ENCODE assay signal across 8 cellular contexts in genomic region chr7:75156913-75157399, GRCh38.
DNase-seq lines count a peak whose midpoint lies in the region; ATAC-seq and TF ChIP-seq lines count a peak whose summit lies in the region.
"Not testable (repeated sequence)": the region's sequence is repeated elsewhere in the genome, so short reads cannot be mapped to it uniquely, and the experiment has no call there.

No MANE protein-coding gene starts in this region.

- TF ChIP-seq EP300 in tibial nerve (IDR thresholded peaks at IDR 0.05) = not testable (repeated sequence)

- not testable (repeated sequence) for H3K18ac ChIP-seq in IMR-90 (ENCODE audit: low read depth, low read length)

- H2AK5ac ChIP-seq in IMR-90 (ENCODE audit: low read depth, low read length) = not testable (repeated sequence)

- H3K4me3 ChIP-seq in IMR-90 (ENCODE audit: insufficient read depth, low read depth, low read length) = peak overlapping the region; percentile 54
- H3K4me3 ChIP-seq in left lung = peak overlapping the region; percentile 17 to 32
- H3K4me3 ChIP-seq in tibial nerve = peak overlapping the region; percentile 29 to 52 (median 38)

- H3K23ac ChIP-seq in IMR-90 (ENCODE audit: low read depth, low read length) = not testable (repeated sequence)

- H3K27ac ChIP-seq in IMR-90 (ENCODE audit: insufficient read depth, low read length) (peak overlapping the region; percentile 47; the same call in 1 of the 2 replicates), left lung (peak overlapping the region; percentile 70 to 89)
- H3K27ac ChIP-seq in tibial nerve = not testable (repeated sequence)

- not testable (repeated sequence) for H4K91ac ChIP-seq in IMR-90 (ENCODE audit: insufficient read depth, low read depth, low read length)

- no CpG with 5 or more reads among the region's 52 CpGs for WGBS in IMR-90 (ENCODE audit: extremely low coverage in 2 of 2, insufficient read length in 1 of 2), 2 experiments
- WGBS in tibial nerve, 2 donors = 0% methylated on average over 21 of the region's 52 CpGs; no CpG with 5 or more reads in 1 of the 2 donors

- not testable (repeated sequence) for H2AK9ac ChIP-seq in IMR-90 (replicated peaks; ENCODE audit: low read depth, low read length, poor library complexity)

- CTCF ChIA-PET in IMR-90 (lab: Yijun Ruan, JAX) = not testable (repeated sequence)

- H3K4ac ChIP-seq in IMR-90 (ENCODE audit: low read depth, low read length) = not testable (repeated sequence)

- H4K20me1 ChIP-seq in IMR-90 (ENCODE audit: insufficient read depth, low read length) = not testable (repeated sequence)

- not testable (repeated sequence) for H3K36me3 ChIP-seq in IMR-90 (ENCODE audit: control insufficient read depth, insufficient read depth, low read length); left lung; tibial nerve

- not testable (repeated sequence) for H3K4me2 ChIP-seq in IMR-90 (ENCODE audit: low read depth, low read length)

- POLR2A ChIA-PET in IMR-90 (lab: Charles Lee; ENCODE audit: unreplicated experiment) = not testable (repeated sequence)

- intact Hi-C loops in IMR-90 (cut with micrococcal nuclease); left lung (cut with DNase I): not testable (repeated sequence)

- not testable (repeated sequence) for H2BK20ac ChIP-seq in IMR-90 (ENCODE audit: low read depth, low read length)

- H4K5ac ChIP-seq in IMR-90 (ENCODE audit: low read depth, low read length) = not testable (repeated sequence)

- H3K9me3 ChIP-seq in IMR-90 (ENCODE audit: control insufficient read depth, insufficient read depth, low read length); left lung; tibial nerve: not testable (repeated sequence)

- not testable (repeated sequence) for DNase-seq in IMR-90
- peak; percentile 87 to 88 for DNase-seq in activated CD8-positive, alpha-beta memory T cell treated with anti-CD3 and anti-CD28 coated beads for 4 hours (ENCODE audit: low read depth in 2 of 2)
- DNase-seq in central memory CD4-positive, alpha-beta T cell = peak; percentile 95
- DNase-seq in left lung (peak; percentile 98 to 99), tibial nerve (ENCODE audit: low spot score in 2 of 2) (peak; percentile 89 to 94)
- peak; percentile 89 to 92 for DNase-seq in stimulated activated CD4-positive, alpha-beta T cell treated with anti-CD3 and anti-CD28 coated beads, Interleukin-12 subunit alpha, Interleukin-12 subunit beta, amount 100 ng/mL, for 24 hours (ENCODE audit: low read depth in 2 of 2)

- not testable (repeated sequence) for H3K56ac ChIP-seq in IMR-90 (ENCODE audit: extremely low read depth, insufficient read depth, low read length)

- BruUV-seq in IMR-90 (replicated peaks; lab: Mats Ljungman, UMichigan) = not testable (repeated sequence)

- H2BK15ac ChIP-seq in IMR-90 (ENCODE audit: low read depth, low read length) = not testable (repeated sequence)

- H2BK5ac ChIP-seq in IMR-90 (ENCODE audit: low read depth, low read length, poor library complexity, severe bottlenecking) = not testable (repeated sequence)

- in situ Hi-C loops in IMR-90 (cut with MboI; ENCODE audit: low sequenced_read_pairs) = not testable (repeated sequence)

- H3K27me3 ChIP-seq in IMR-90 (ENCODE audit: control insufficient read depth, insufficient read depth, low read length); left lung; tibial nerve: not testable (repeated sequence)

- TF ChIP-seq POLR2A in IMR-90 (IDR thresholded peaks at IDR 0.05; ENCODE audit: low read depth, low read length); tibial nerve (IDR thresholded peaks at IDR 0.05): not testable (repeated sequence)

- dilution Hi-C loops in IMR-90 (cut with HindIII; ENCODE audit: low sequenced_read_pairs, unreplicated experiment) = not testable (repeated sequence)

- not testable (repeated sequence) for H2AFZ ChIP-seq in IMR-90 (replicated peaks; ENCODE audit: low read length, poor library complexity)

- ATAC-seq in GM18868 (IDR thresholded peaks at IDR 0.05; ENCODE audit: unreplicated experiment) = peak; percentile 83
- ATAC-seq in HG02642 (IDR thresholded peaks at IDR 0.05; ENCODE audit: poor library complexity, unreplicated experiment) = peak; percentile 90
- ATAC-seq in IMR-90 (ENCODE audit: low read depth) = peak; percentile 99
- peak; percentile 98 for ATAC-seq in left lung

- not testable (repeated sequence) for H3K9ac ChIP-seq in IMR-90 (ENCODE audit: low read depth, low read length)

- H3K14ac ChIP-seq in IMR-90 (replicated peaks; ENCODE audit: low read depth, low read length) = not testable (repeated sequence)

- TF ChIP-seq CTCF in IMR-90 (conservative IDR thresholded peaks at IDR 0.05; ENCODE audit: low read depth, low read length); left lung (IDR thresholded peaks at IDR 0.05); tibial nerve (IDR thresholded peaks at IDR 0.05): not testable (repeated sequence)

- not testable (repeated sequence) for H3K4me1 ChIP-seq in IMR-90 (ENCODE audit: control insufficient read depth, insufficient read depth, low read length); left lung; tibial nerve

- H3K79me1 ChIP-seq in IMR-90 (ENCODE audit: low read depth in 1 of 2, low read length in 2 of 2) = not testable (repeated sequence)

- not testable (repeated sequence) for H2BK120ac ChIP-seq in IMR-90 (ENCODE audit: low read depth, low read length)

- peak overlapping the region in 1 of 2 experiments; percentile 78; a peak in 1 of 4 replicates for H4K8ac ChIP-seq in IMR-90 (ENCODE audit: low read depth in 2 of 2, low read length in 2 of 2)

- TF ChIP-seq RAD21 in IMR-90 (IDR thresholded peaks at IDR 0.05; ENCODE audit: low read length) = not testable (repeated sequence)

- not testable (repeated sequence) for H3K9me1 ChIP-seq in IMR-90 (ENCODE audit: insufficient read depth, low read length)
